8 cellular contexts compared by ENCODE assay signal in genomic region chr1:116571215-116571919, GRCh38. TPM values are rescaled to one million over a fixed set of nuclear protein-coding genes. Genes with fewer than 3 reads are reported as not detected.
A peak's percentile ranks its signal among the peaks of the same experiment; 100 is the strongest.
DNase-seq lines count a peak whose midpoint lies in the region; ATAC-seq, FAIRE-seq and TF ChIP-seq lines count a peak whose summit lies in the region.

No MANE protein-coding gene starts in this region.

- no peak for FAIRE-seq in HepG2 (lab: Jason Lieb, UNC)

- no peak overlapping the region for H2AFZ ChIP-seq in HepG2 (ENCODE audit: low read length)

- H3K36me3 ChIP-seq in HepG2 (replicated peaks in 1 of 2; ENCODE audit: control insufficient read depth in 1 of 2, insufficient read depth in 2 of 2, low read length in 2 of 2) = no peaks in the 10 kb centered on the region
- H3K36me3 ChIP-seq in transverse colon = no peaks in the 10 kb centered on the region

- no peaks in the 10 kb centered on the region for H3K9me3 Mint-ChIP-seq in activated CD4-positive, alpha-beta T cell treated with anti-CD3 and anti-CD28 coated beads, Interleukin-2, amount 10 ng/mL, durations not matched to agents 7 days and 5 days

- peak overlapping the region; percentile 82 for H3K4me3 Mint-ChIP-seq in activated CD4-positive, alpha-beta T cell treated with anti-CD3 and anti-CD28 coated beads, Interleukin-2, amount 10 ng/mL, durations not matched to agents 7 days and 5 days

- H3K27ac ChIP-seq in HepG2 (ENCODE audit: extremely low read length, insufficient read depth, low read length) (no peak overlapping the region), transverse colon (peak overlapping the region; percentile 96 to 99 (median 98))

- H3K27me3 ChIP-seq in HepG2 (ENCODE audit: control insufficient read depth in 1 of 2, insufficient read depth in 2 of 2, low read length in 2 of 2) = peaks cover 0 to 20% of the 10 kb centered on the region in 2 experiments; a peak in 2 of 5 replicates
- no peaks in the 10 kb centered on the region for H3K27me3 ChIP-seq in transverse colon

- no TSS peak for BruUV-seq in HepG2 (replicated peaks; lab: Mats Ljungman, UMichigan)

- H3K9ac ChIP-seq in HepG2 (ENCODE audit: insufficient read depth, low read depth, low read length) = peak overlapping the region; percentile 77

- peak overlapping the region; percentile 96 for H3K4me2 ChIP-seq in HepG2 (ENCODE audit: low read depth, low read length)

- H3K4me1 ChIP-seq in HepG2 (ENCODE audit: insufficient read depth, low read length) (peaks cover 33% of the 10 kb centered on the region), transverse colon (peaks cover 0 to 36% (median 19%) of the 10 kb centered on the region in 4 donors)

- ATAC-seq in HepG2 = peak; percentile 5; the same call in 2 of the 3 replicates

- no peak for DNase-seq in activated CD4-positive, alpha-beta T cell treated with anti-CD3 and anti-CD28 coated beads, Interleukin-2, amount 10 ng/mL, durations not matched to agents 7 days and 5 days
- DNase-seq in activated CD4-positive, alpha-beta T cell treated with anti-CD3 and anti-CD28 coated beads, Interleukin-2, amount 50 U/mL, for 1 hour = no peak
- DNase-seq in astrocyte of the cerebellum (ENCODE audit: low read depth) (no peak), HepG2 (ENCODE audit: low spot score) (no peak), transverse colon (no peak), H4 (ENCODE audit: low spot score) (no peak), NCI-H2196 (lab: John Stamatoyannopoulos, UW; ENCODE audit: unreplicated experiment) (no peak), midbrain (lab: John Stamatoyannopoulos, UW) (no peak)

- H3K27ac Mint-ChIP-seq in activated CD4-positive, alpha-beta T cell treated with anti-CD3 and anti-CD28 coated beads, Interleukin-2, amount 10 ng/mL, durations not matched to agents 7 days and 5 days = peak overlapping the region; percentile 81

- H3K4me3 ChIP-seq in astrocyte of the cerebellum (ENCODE audit: low read depth, low read length) = peak overlapping the region; percentile 75
- peak overlapping the region; percentile 72 to 85 (median 74) for H3K4me3 ChIP-seq in HepG2 (replicated peaks in 1 of 3; ENCODE audit: insufficient read depth in 1 of 3, low read depth in 2 of 3, low read length in 3 of 3)
- peak overlapping the region; percentile 6 to 83 (median 67) for H3K4me3 ChIP-seq in transverse colon

- TF ChIP-seq CTCF in astrocyte of the cerebellum (IDR thresholded peaks at IDR 0.05; ENCODE audit: low read depth, low read length, missing control alignments) (no peak), HepG2 (CRISPR knock-in tag; IDR thresholded peaks at IDR 0.05) (no peak), transverse colon (IDR thresholded peaks at IDR 0.05) (no peak)

- CTCF ChIA-PET in activated CD4-positive, alpha-beta T cell treated with anti-CD3 and anti-CD28 coated beads, Interleukin-2, amount 10 ng/mL, durations not matched to agents 7 days and 5 days (lab: Charles Lee) = interaction anchor here (0.9 to 1.2 kb wide), 4 partner anchors 35 to 881 kb away, joined by 3 to 4 read pairs (median 3); no protein-coding TSS in a partner anchor
- CTCF ChIA-PET in HepG2 (lab: Yijun Ruan, JAX; ENCODE audit: low intra/inter-chr PET ratio, low total read pairs) = interaction anchor here (1.3 kb wide), 1 partner anchor 246 kb away, joined by 3 read pairs; no protein-coding TSS in a partner anchor

- TF ChIP-seq POLR2A in HepG2 (IDR thresholded peaks at IDR 0.05; ENCODE audit: insufficient read depth in 1 of 2, low read depth in 2 of 2, low read length in 2 of 2) (no peak), transverse colon (IDR thresholded peaks at IDR 0.05) (no peak)

- intact Hi-C loops in HepG2 (cut with micrococcal nuclease; ENCODE audit: unreplicated experiment) = loop anchor here (2.0 to 10.0 kb wide), 5 partner anchors 44 to 489 kb away; partner anchors contain the start of gene TTF2
- intact Hi-C loops in transverse colon (cut with DNase I; ENCODE audit: low total_unique reads) = loop anchor here (10.0 kb wide), 1 partner anchor 483 kb away; no protein-coding TSS in a partner anchor

- peaks cover 56% of the 10 kb centered on the region for H3K4me1 Mint-ChIP-seq in activated CD4-positive, alpha-beta T cell treated with anti-CD3 and anti-CD28 coated beads, Interleukin-2, amount 10 ng/mL, durations not matched to agents 7 days and 5 days

- TF ChIP-seq RAD21 in HepG2 (CRISPR knock-in tag; IDR thresholded peaks at IDR 0.05) = no peak

- no peaks in the 10 kb centered on the region; the same call in 1 of the 2 replicates for H4K20me1 ChIP-seq in HepG2 (ENCODE audit: insufficient read depth, low read length)

- H3K27me3 Mint-ChIP-seq in activated CD4-positive, alpha-beta T cell treated with anti-CD3 and anti-CD28 coated beads, Interleukin-2, amount 10 ng/mL, durations not matched to agents 7 days and 5 days = peaks cover 3% of the 10 kb centered on the region

- H3K79me2 ChIP-seq in HepG2 (ENCODE audit: insufficient read depth, low read length) = no peaks in the 10 kb centered on the region

- in situ Hi-C loops in astrocyte of the cerebellum (cut with HindIII; ENCODE audit: low sequenced_read_pairs) = no loop called here
- in situ Hi-C loops in HepG2 (cut with HindIII; ENCODE audit: extremely low pct_ligation_motif_present, low pct_unique_long_range_greater_than_20kb) = no loop called here
- in situ Hi-C loops in transverse colon (cut with MboI; ENCODE audit: low pct_ligation_motif_present in 1 of 4, low pct_unique_long_range_greater_than_20kb in 1 of 4, low sequenced_read_pairs in 3 of 4) = no loop called here

- no peak for TF ChIP-seq EP300 in HepG2 (IDR thresholded peaks at IDR 0.05; ENCODE audit: low read depth in 2 of 2, low read length in 2 of 2)
- no peak for TF ChIP-seq EP300 in HepG2 (CRISPR knock-in tag; IDR thresholded peaks at IDR 0.05; ENCODE audit: borderline replicate concordance)
- TF ChIP-seq EP300 in transverse colon (IDR thresholded peaks at IDR 0.05; ENCODE audit: low read depth) = no peak

- H3K36me3 Mint-ChIP-seq in activated CD4-positive, alpha-beta T cell treated with anti-CD3 and anti-CD28 coated beads, Interleukin-2, amount 10 ng/mL, durations not matched to agents 7 days and 5 days (ENCODE audit: low read depth) = peaks cover 21% of the 10 kb centered on the region

- WGBS in HepG2 (ENCODE audit: low lambda C conversion rate) = 7% methylated on average over 23 of the region's 24 CpGs
- 11 to 60% methylated on average over 2 to 24 of the region's 24 CpGs for WGBS in transverse colon (ENCODE audit: low coverage in 1 of 2), 2 donors

- POLR2A ChIA-PET in activated CD4-positive, alpha-beta T cell treated with anti-CD3 and anti-CD28 coated beads, Interleukin-2, amount 10 ng/mL, durations not matched to agents 7 days and 5 days (lab: Charles Lee) = no interaction called here
- POLR2A ChIA-PET in HepG2 (lab: Yijun Ruan, JAX) = interaction anchor here (0.6 to 0.7 kb wide), 2 partner anchors 167 to 392 kb away, joined by 3 to 4 read pairs; no protein-coding TSS in a partner anchor

- H3K9me3 ChIP-seq in HepG2 (ENCODE audit: low read length) (no peaks in the 10 kb centered on the region), transverse colon (no peaks in the 10 kb centered on the region)

TF ChIP-seq in HepG2, 621 proteins besides CTCF, POLR2A, EP300 and RAD21 (continues in another document):
- TF ChIP-seq ZNF234 (CRISPR knock-in tag; conservative IDR thresholded peaks at IDR 0.05) = no peak
- no peak for TF ChIP-seq ZNF143 (CRISPR knock-in tag; IDR thresholded peaks at IDR 0.05)
- TF ChIP-seq ZNF691 (CRISPR knock-in tag; IDR thresholded peaks at IDR 0.05; ENCODE audit: borderline replicate concordance, low read depth) = no peak
- no peak for TF ChIP-seq HDAC1 (CRISPR knock-in tag; IDR thresholded peaks at IDR 0.05)
- peak; percentile 96 for TF ChIP-seq ZNF263 (CRISPR knock-in tag; IDR thresholded peaks at IDR 0.05)
- no peak for TF ChIP-seq ZNF205 (CRISPR knock-in tag; IDR thresholded peaks at IDR 0.05)
- TF ChIP-seq CENPBD1 (CRISPR knock-in tag; IDR thresholded peaks at IDR 0.05; ENCODE audit: borderline replicate concordance, low read depth) = no peak

RNA-seq across cellular contexts. Expression of gene CD58, which starts 0.5 kb away (rescaled TPM):
- total RNA-seq in activated CD4-positive, alpha-beta T cell treated with anti-CD3 and anti-CD28 coated beads, Interleukin-2, amount 10 ng/mL, durations not matched to agents 7 days and 5 days = 10 to 100 TPM; 22.5 to 29.2 TPM
- 5.3 and 9.4 TPM in 2 replicates for total RNA-seq in HepG2 (2016; rRNA removed; fragmentation: Illumina TruSeq; extraction: Trizol)
- 2.0 and 2.9 TPM in 2 replicates for total RNA-seq in HepG2 (2016; cell fraction: cytosol; rRNA removed; fragmentation: Illumina TruSeq; extraction: Trizol; ENCODE audit: low read depth)
- 6.5 and 11.0 TPM in 2 replicates for total RNA-seq in HepG2 (2016; cell fraction: insoluble cytoplasmic fraction; rRNA removed; fragmentation: Illumina TruSeq; extraction: Trizol)
- 1.8 and 2.9 TPM in 2 replicates for total RNA-seq in HepG2 (2016; cell fraction: membrane; rRNA removed; fragmentation: Illumina TruSeq; extraction: Trizol)
- 10.7 and 13.5 TPM in 2 replicates for total RNA-seq in HepG2 (2016; cell fraction: nucleus; rRNA removed; fragmentation: Illumina TruSeq; extraction: Trizol)
- 10.3 and 13.5 TPM in 2 replicates for polyA plus RNA-seq in HepG2 (2011; rRNA removed)
- 4.3 and 8.4 TPM in 2 replicates for polyA plus RNA-seq in HepG2 (2011; cell fraction: cytosol; rRNA removed)
- 4.4 and 5.3 TPM in 2 replicates for polyA plus RNA-seq in HepG2 (2011; cell fraction: nucleus; rRNA removed)
- 6.7 and 7.2 TPM in 2 replicates for polyA plus RNA-seq in HepG2 (2012)
- polyA plus RNA-seq in HepG2 (2016; cell fraction: cytosol; fragmentation: Illumina TruSeq; extraction: Trizol; ENCODE audit: low read depth) = 1.5 and 2.2 TPM in 2 replicates
- 3.9 and 7.0 TPM in 2 replicates for polyA plus RNA-seq in HepG2 (2016; cell fraction: insoluble cytoplasmic fraction; fragmentation: Illumina TruSeq; extraction: Trizol; ENCODE audit: low read depth)
- polyA plus RNA-seq in HepG2 (2016; cell fraction: membrane; fragmentation: Illumina TruSeq; extraction: Trizol; ENCODE audit: low read depth) = 1.6 and 2.2 TPM in 2 replicates
- 17.8 and 18.5 TPM in 2 replicates for polyA plus RNA-seq in HepG2 (2016; cell fraction: nucleus; fragmentation: Illumina TruSeq; extraction: Trizol; ENCODE audit: insufficient read depth, low read depth)
- polyA minus RNA-seq in HepG2 (2011; rRNA and poly(A)+ RNA removed; ENCODE audit: low replicate concordance) = 5.4 and 19.6 TPM in 2 replicates
- polyA minus RNA-seq in HepG2 (2011; cell fraction: cytosol; rRNA and poly(A)+ RNA removed) = 2.8 and 5.9 TPM in 2 replicates
- 8.7 and 10.6 TPM in 2 replicates for polyA minus RNA-seq in HepG2 (2011; cell fraction: nucleus; rRNA and poly(A)+ RNA removed)
- 10 to 100 TPM in 3 of 4 donors, 1 to 10 TPM in 1; 1.8 to 48.7 (median 32.7) TPM for total RNA-seq in transverse colon
- total RNA-seq in H4 (2014; rRNA removed; shearing (Covaris generic)) = 15.9 and 18.4 TPM in 2 replicates
